26 cellular contexts compared by ENCODE assay signal in genomic region chr21:29215709-29216108, GRCh38.
DNase-seq lines count a peak whose midpoint lies in the region; ATAC-seq and TF ChIP-seq lines count a peak whose summit lies in the region.
"Had no signal": no experiment of that assay in that cellular context is flagged by ENCODE, and none has a peak within 500 bp of the region (broad histone marks: within the 10 kb centered on the region; RNA-seq: fewer than 3 reads in every experiment).

No MANE protein-coding gene starts in this region.

- 40% methylated on average over 2 of the region's 2 CpGs for WGBS in hepatocyte (ENCODE audit: low lambda C conversion rate, missing lambda C conversion rate)
- WGBS in transverse colon (ENCODE audit: low coverage in 1 of 2), 2 donors: 30 to 50% methylated on average over 1 to 2 of the region's 2 CpGs
- WGBS in upper lobe of left lung, 2 donors: 86 to 89% methylated on average over 2 of the region's 2 CpGs

- no peak overlapping the region for H2AFZ ChIP-seq in hepatocyte
- H2AFZ ChIP-seq: parathyroid adenoma had no signal

- H3K27me3 Mint-ChIP-seq in activated CD4-positive, alpha-beta T cell treated with anti-CD3 and anti-CD28 coated beads, Interleukin-2, amount 10 ng/mL, durations not matched to agents 24 days and 14 days: no peaks in the 10 kb centered on the region
- peaks cover 2% of the 10 kb centered on the region for H3K27me3 Mint-ChIP-seq in activated CD4-positive, alpha-beta T cell treated with anti-CD3 and anti-CD28 coated beads, Interleukin-2, amount 10 ng/mL, durations not matched to agents 7 days and 5 days
- H3K27me3 Mint-ChIP-seq: activated naive CD8-positive, alpha-beta T cell treated with anti-CD3 and anti-CD28 coated beads, Interleukin-2, amount 10 ng/mL, durations not matched to agents 7 days and 5 days; activated T-helper 17 cell treated with anti-CD3 and anti-CD28 coated beads, Interleukin-2, amount 50 U/mL, for 72 hours; brain had no signal

- peaks cover 3% of the 10 kb centered on the region for H3K4me1 ChIP-seq in hepatocyte (ENCODE audit: insufficient read depth)
- peaks cover 2 to 40% (median 24%) of the 10 kb centered on the region in 4 donors for H3K4me1 ChIP-seq in transverse colon
- peaks cover 0 to 10% (median 3%) of the 10 kb centered on the region in 4 donors for H3K4me1 ChIP-seq in upper lobe of left lung
- H3K4me1 ChIP-seq in breast epithelium: no peaks in the 10 kb centered on the region
- H3K4me1 ChIP-seq: BLaER1, parathyroid adenoma, upper lobe of right lung had no signal

- intact Hi-C loops in activated CD4-positive, alpha-beta T cell treated with anti-CD3 and anti-CD28 coated beads, Interleukin-2, amount 10 ng/mL, durations not matched to agents 24 days and 14 days (cut with micrococcal nuclease): no loop called here
- intact Hi-C loops in transverse colon (cut with DNase I; ENCODE audit: low total_unique reads) (no loop called here), breast epithelium (cut with DNase I; ENCODE audit: low total_unique reads) (no loop called here)

- H3K27ac Mint-ChIP-seq in activated CD4-positive, alpha-beta T cell treated with anti-CD3 and anti-CD28 coated beads, Interleukin-2, amount 10 ng/mL, durations not matched to agents 24 days and 14 days: no peak overlapping the region
- H3K27ac Mint-ChIP-seq in activated CD4-positive, alpha-beta T cell treated with anti-CD3 and anti-CD28 coated beads, Interleukin-2, amount 10 ng/mL, durations not matched to agents 7 days and 5 days: no peak overlapping the region
- H3K27ac Mint-ChIP-seq: activated naive CD8-positive, alpha-beta T cell treated with anti-CD3 and anti-CD28 coated beads, Interleukin-2, amount 10 ng/mL, durations not matched to agents 7 days and 5 days; activated T-helper 17 cell treated with anti-CD3 and anti-CD28 coated beads, Interleukin-2, amount 50 U/mL, for 72 hours; nephron; T-helper 1 cell treated with Interleukin-12 subunit alpha and Interleukin-12 subunit beta and Interleukin-4 antibody, amounts not matched to agents 30 μg/mL and 1 μg/mL, for 36 hours had no signal

- in situ Hi-C loops in transverse colon (cut with MboI; ENCODE audit: low pct_ligation_motif_present in 1 of 4, low pct_unique_long_range_greater_than_20kb in 1 of 4, low sequenced_read_pairs in 3 of 4): no loop called here

- TF ChIP-seq POLR2A in transverse colon (IDR thresholded peaks at IDR 0.05): no peak
- no peak for TF ChIP-seq POLR2A in upper lobe of left lung (IDR thresholded peaks at IDR 0.05)
- no peak for TF ChIP-seq POLR2A in breast epithelium (IDR thresholded peaks at IDR 0.05)

- peaks cover 13% of the 10 kb centered on the region for H3K9me3 Mint-ChIP-seq in activated CD4-positive, alpha-beta T cell treated with anti-CD3 and anti-CD28 coated beads, Interleukin-2, amount 10 ng/mL, durations not matched to agents 24 days and 14 days
- H3K9me3 Mint-ChIP-seq in activated CD4-positive, alpha-beta T cell treated with anti-CD3 and anti-CD28 coated beads, Interleukin-2, amount 10 ng/mL, durations not matched to agents 7 days and 5 days: peaks cover 8% of the 10 kb centered on the region
- H3K9me3 Mint-ChIP-seq: activated naive CD8-positive, alpha-beta T cell treated with anti-CD3 and anti-CD28 coated beads, Interleukin-2, amount 10 ng/mL, durations not matched to agents 7 days and 5 days; activated T-helper 17 cell treated with anti-CD3 and anti-CD28 coated beads, Interleukin-2, amount 50 U/mL, for 72 hours; nephron had no signal

- POLR2A ChIA-PET in activated CD4-positive, alpha-beta T cell treated with anti-CD3 and anti-CD28 coated beads, Interleukin-2, amount 10 ng/mL, durations not matched to agents 7 days and 5 days (lab: Charles Lee): no interaction called here

- H3K9me2 ChIP-seq in hepatocyte (replicated peaks; ENCODE audit: insufficient read depth): no peaks in the 10 kb centered on the region

- no peaks in the 10 kb centered on the region for H4K20me1 ChIP-seq in hepatocyte (ENCODE audit: insufficient read depth, poor library complexity, severe bottlenecking)
- H4K20me1 ChIP-seq: BLaER1 had no signal

- no peak overlapping the region for H3K4me3 Mint-ChIP-seq in activated CD4-positive, alpha-beta T cell treated with anti-CD3 and anti-CD28 coated beads, Interleukin-2, amount 10 ng/mL, durations not matched to agents 24 days and 14 days
- H3K4me3 Mint-ChIP-seq in activated CD4-positive, alpha-beta T cell treated with anti-CD3 and anti-CD28 coated beads, Interleukin-2, amount 10 ng/mL, durations not matched to agents 7 days and 5 days: no peak overlapping the region
- H3K4me3 Mint-ChIP-seq: activated naive CD8-positive, alpha-beta T cell treated with anti-CD3 and anti-CD28 coated beads, Interleukin-2, amount 10 ng/mL, durations not matched to agents 7 days and 5 days; activated T-helper 17 cell treated with anti-CD3 and anti-CD28 coated beads, Interleukin-2, amount 50 U/mL, for 72 hours; brain; nephron; T-helper 1 cell treated with Interleukin-12 subunit alpha and Interleukin-12 subunit beta and Interleukin-4 antibody, amounts not matched to agents 30 μg/mL and 1 μg/mL, for 36 hours had no signal

- H3K27me3 ChIP-seq in WERI-Rb-1 (ENCODE audit: insufficient read depth, low read depth, severe bottlenecking) (no peaks in the 10 kb centered on the region), hepatocyte (no peaks in the 10 kb centered on the region), transverse colon (no peaks in the 10 kb centered on the region), upper lobe of left lung (no peaks in the 10 kb centered on the region), breast epithelium (no peaks in the 10 kb centered on the region)
- H3K27me3 ChIP-seq: BLaER1, esophagus squamous epithelium, SJCRH30, upper lobe of right lung had no signal

- H3K36me3 ChIP-seq in WERI-Rb-1 (no peaks in the 10 kb centered on the region), hepatocyte (replicated peaks; ENCODE audit: insufficient read depth, low read depth) (no peaks in the 10 kb centered on the region), transverse colon (no peaks in the 10 kb centered on the region), upper lobe of left lung (no peaks in the 10 kb centered on the region), breast epithelium (no peaks in the 10 kb centered on the region)
- H3K36me3 ChIP-seq: BLaER1, esophagus squamous epithelium, SJCRH30, upper lobe of right lung had no signal

- H3K27ac ChIP-seq in WERI-Rb-1: peak overlapping the region; percentile 73
- peak overlapping the region; percentile 52 for H3K27ac ChIP-seq in hepatocyte
- H3K27ac ChIP-seq in transverse colon: peak overlapping the region; percentile 72 to 79 (median 75)
- H3K27ac ChIP-seq in upper lobe of left lung: no peak overlapping the region
- no peak overlapping the region for H3K27ac ChIP-seq in breast epithelium
- H3K27ac ChIP-seq: BLaER1, esophagus squamous epithelium, parathyroid adenoma, SJCRH30, upper lobe of right lung had no signal

- H3K79me2 ChIP-seq in hepatocyte: no peaks in the 10 kb centered on the region
- H3K79me2 ChIP-seq: parathyroid adenoma had no signal

- H3K36me3 Mint-ChIP-seq in activated CD4-positive, alpha-beta T cell treated with anti-CD3 and anti-CD28 coated beads, Interleukin-2, amount 10 ng/mL, durations not matched to agents 24 days and 14 days (ENCODE audit: low read depth): no peaks in the 10 kb centered on the region
- no peaks in the 10 kb centered on the region for H3K36me3 Mint-ChIP-seq in activated CD4-positive, alpha-beta T cell treated with anti-CD3 and anti-CD28 coated beads, Interleukin-2, amount 10 ng/mL, durations not matched to agents 7 days and 5 days (ENCODE audit: low read depth)
- H3K36me3 Mint-ChIP-seq: activated naive CD8-positive, alpha-beta T cell treated with anti-CD3 and anti-CD28 coated beads, Interleukin-2, amount 10 ng/mL, durations not matched to agents 7 days and 5 days; brain had no signal

- ATAC-seq in HG02973 (IDR thresholded peaks at IDR 0.05; ENCODE audit: unreplicated experiment) (no peak), upper lobe of left lung (ENCODE audit: low FRiP score in 2 of 2) (no peak)
- ATAC-seq: activated T-helper 17 cell treated with anti-CD3 and anti-CD28 coated beads, Interleukin-2, amount 50 U/mL, for 72 hours; Panc1; sciatic nerve; upper lobe of right lung had no signal

- peak; percentile 49 for DNase-seq in activated CD4-positive, alpha-beta T cell treated with anti-CD3 and anti-CD28 coated beads, Interleukin-2, amount 10 ng/mL, durations not matched to agents 24 days and 14 days
- no peak for DNase-seq in activated CD4-positive, alpha-beta T cell treated with anti-CD3 and anti-CD28 coated beads, Interleukin-2, amount 10 ng/mL, durations not matched to agents 7 days and 5 days
- DNase-seq in WERI-Rb-1 (peak; percentile 55), hepatocyte (ENCODE audit: low spot score) (no peak), transverse colon (no peak), upper lobe of left lung (no peak), breast epithelium (ENCODE audit: low spot score in 2 of 2) (no peak)
- DNase-seq: activated CD4-positive, alpha-beta T cell treated with anti-CD3 and anti-CD28 coated beads for 48 hours; activated naive CD8-positive, alpha-beta T cell treated with anti-CD3 and anti-CD28 coated beads, Interleukin-2, amount 10 ng/mL, durations not matched to agents 7 days and 5 days; Calu3; EL; esophagus squamous epithelium; midbrain; MV-4-11; NCI-H1694; SJCRH30; upper lobe of right lung had no signal

- H3K4me3 ChIP-seq in WERI-Rb-1 (ENCODE audit: low read depth, low read length) (no peak overlapping the region), hepatocyte (no peak overlapping the region), transverse colon (no peak overlapping the region), upper lobe of left lung (no peak overlapping the region), breast epithelium (no peak overlapping the region)
- H3K4me3 ChIP-seq: BLaER1, esophagus squamous epithelium, SJCRH30, upper lobe of right lung had no signal

- H3K4me1 Mint-ChIP-seq in activated CD4-positive, alpha-beta T cell treated with anti-CD3 and anti-CD28 coated beads, Interleukin-2, amount 10 ng/mL, durations not matched to agents 24 days and 14 days: peaks cover 5% of the 10 kb centered on the region
- peaks cover 5% of the 10 kb centered on the region for H3K4me1 Mint-ChIP-seq in activated CD4-positive, alpha-beta T cell treated with anti-CD3 and anti-CD28 coated beads, Interleukin-2, amount 10 ng/mL, durations not matched to agents 7 days and 5 days
- H3K4me1 Mint-ChIP-seq: activated T-helper 17 cell treated with anti-CD3 and anti-CD28 coated beads, Interleukin-2, amount 50 U/mL, for 72 hours; brain; nephron had no signal

- TF ChIP-seq CTCF in WERI-Rb-1 (IDR thresholded peaks at IDR 0.05; ENCODE audit: low read depth, low read length) (no peak), hepatocyte (IDR thresholded peaks at IDR 0.05; ENCODE audit: poor library complexity) (no peak), transverse colon (IDR thresholded peaks at IDR 0.05) (no peak), upper lobe of left lung (IDR thresholded peaks at IDR 0.05) (no peak), breast epithelium (IDR thresholded peaks at IDR 0.05) (no peak)

- no peak for TF ChIP-seq EP300 in transverse colon (IDR thresholded peaks at IDR 0.05; ENCODE audit: low read depth)
- no peak for TF ChIP-seq EP300 in upper lobe of left lung (IDR thresholded peaks at IDR 0.05)

- H3K9me3 ChIP-seq in WERI-Rb-1 (ENCODE audit: severe bottlenecking): no peaks in the 10 kb centered on the region
- no peaks in the 10 kb centered on the region for H3K9me3 ChIP-seq in hepatocyte (ENCODE audit: low read depth)
- no peaks in the 10 kb centered on the region for H3K9me3 ChIP-seq in transverse colon
- H3K9me3 ChIP-seq in upper lobe of left lung: no peaks in the 10 kb centered on the region
- no peaks in the 10 kb centered on the region for H3K9me3 ChIP-seq in breast epithelium
- H3K9me3 ChIP-seq: BLaER1, esophagus squamous epithelium, SJCRH30, upper lobe of right lung had no signal

- CTCF ChIA-PET in activated CD4-positive, alpha-beta T cell treated with anti-CD3 and anti-CD28 coated beads, Interleukin-2, amount 10 ng/mL, durations not matched to agents 7 days and 5 days (lab: Charles Lee): no interaction called here

- no peak overlapping the region for H3K4me2 ChIP-seq in hepatocyte
- H3K4me2 ChIP-seq: BLaER1 had no signal

Comparison
In these comparisons a context has a peak if more than half of its experiments do, and no peak if none do; other contexts are left out.
1. DNase-seq: peak in activated CD4-positive, alpha-beta T cell treated with anti-CD3 and anti-CD28 coated beads, Interleukin-2, amount 10 ng/mL, durations not matched to agents 24 days and 14 days (single experiment) and WERI-Rb-1 (single experiment); none in activated CD4-positive, alpha-beta T cell treated with anti-CD3 and anti-CD28 coated beads, Interleukin-2, amount 10 ng/mL, durations not matched to agents 7 days and 5 days (single experiment), hepatocyte (single experiment), transverse colon (single experiment), upper lobe of left lung (0 of 2) and breast epithelium (0 of 2).
2. H3K27ac ChIP-seq: peak in WERI-Rb-1 (single experiment), hepatocyte (single experiment) and transverse colon (4 of 4); none in upper lobe of left lung (0 of 4) and breast epithelium (0 of 2).